8 cellular contexts compared by ENCODE assay signal in genomic region chr17:43170766-43171681, GRCh38. TPM values are rescaled to one million over a fixed set of nuclear protein-coding genes. Genes with fewer than 3 reads are reported as not detected.
A peak's percentile ranks its signal among the peaks of the same experiment; 100 is the strongest.
DNase-seq lines count a peak whose midpoint lies in the region; ATAC-seq, FAIRE-seq and TF ChIP-seq lines count a peak whose summit lies in the region.

Gene NBR1 (plus strand): TSS chr17:43171214. CDS start chr17:43175800, 4,586 bp downstream.

- 3% methylated on average over 38 of the region's 43 CpGs for WGBS in mammary epithelial cell (ENCODE audit: low coverage, missing lambda C conversion rate)
- WGBS in small intestine, 3 donors = 0 to 1% (median 0%) methylated on average over 43 of the region's 43 CpGs

- H3K27ac ChIP-seq in VCaP = peak within 1 kb of the TSS; percentile 98
- peak within 1 kb of the TSS; percentile 91 for H3K27ac ChIP-seq in mammary epithelial cell (ENCODE audit: insufficient read depth, low read depth, low read length)
- peak within 1 kb of the TSS; percentile 97 to 98 for H3K27ac ChIP-seq in small intestine (ENCODE audit: low read depth in 1 of 2, low read length in 1 of 2)

- dilution Hi-C loops in mammary epithelial cell (cut with HindIII; ENCODE audit: low sequenced_read_pairs) = no loop called here

- peak within 1 kb of the TSS; percentile 84 for H3K4me2 ChIP-seq in mammary epithelial cell (ENCODE audit: insufficient read depth, low read depth, low read length)

- H3K27me3 ChIP-seq in mammary epithelial cell (ENCODE audit: insufficient read depth, low read length) (no peaks in the 10 kb centered on the region), small intestine (ENCODE audit: control insufficient read depth in 2 of 2, insufficient read depth in 2 of 2, low read length in 2 of 2) (no peaks in the 10 kb centered on the region)

- TF ChIP-seq CTCF in VCaP (conservative IDR thresholded peaks at IDR 0.05) (peak; percentile 18; the same call in 1 of the 2 replicates), mammary epithelial cell (conservative IDR thresholded peaks at IDR 0.05 in 1 of 2, IDR thresholded peaks at IDR 0.05 in 1 of 2; ENCODE audit: extremely low read depth in 1 of 2, insufficient read depth in 1 of 2, low read depth in 1 of 2, low read length in 2 of 2) (no peak)

- ATAC-seq in GM18907 (IDR thresholded peaks at IDR 0.05; ENCODE audit: unreplicated experiment) (peak; percentile 83), HG03139 (IDR thresholded peaks at IDR 0.05; ENCODE audit: unreplicated experiment) (peak; percentile 69)

- DNase-seq in AG08396 (ENCODE audit: low spot score) = peak; percentile 93
- peak; percentile 78 for DNase-seq in NCI-H2196 treated with DMSO at 0.1 percent for 48 hours (lab: John Stamatoyannopoulos, UW; ENCODE audit: unreplicated experiment)
- peak; percentile 97 for DNase-seq in mammary epithelial cell
- peak; percentile 97 for DNase-seq in iPS-NIHi11 (ENCODE audit: low spot score)
- DNase-seq in small intestine = peak; percentile 99

- H3K9me3 ChIP-seq in mammary epithelial cell (replicated peaks; ENCODE audit: insufficient read depth, low read length) (no peaks in the 10 kb centered on the region), small intestine (ENCODE audit: control insufficient read depth, low read depth) (no peaks in the 10 kb centered on the region)

- TSS peak; percentile 78 for BruUV-seq in mammary epithelial cell (replicated peaks; lab: Mats Ljungman, UMichigan)

- H3K4me1 ChIP-seq in mammary epithelial cell (ENCODE audit: insufficient read depth, low read length) (peaks cover 21% of the 10 kb centered on the region), small intestine (ENCODE audit: control insufficient read depth in 2 of 2, insufficient read depth in 1 of 2, low read depth in 1 of 2, low read length in 1 of 2) (peaks cover 0 to 2% of the 10 kb centered on the region in 2 donors)

- in situ Hi-C loops in mammary epithelial cell (cut with MboI; ENCODE audit: low sequenced_read_pairs in 2 of 2) = loop anchor here in 1 of 2 donors (25.0 kb wide), 1 partner anchor 141 kb away; no protein-coding TSS in a partner anchor

- no peaks in the 10 kb centered on the region for H4K20me1 ChIP-seq in mammary epithelial cell (ENCODE audit: insufficient read depth, low read length)

- H3K4me3 ChIP-seq in mammary epithelial cell (replicated peaks in 1 of 3; ENCODE audit: insufficient read depth in 1 of 3, low read depth in 2 of 3, low read length in 3 of 3) (peak within 1 kb of the TSS; percentile 75 to 86 (median 75)), small intestine (ENCODE audit: low read depth in 1 of 2, low read length in 2 of 2) (peak within 1 kb of the TSS; percentile 69 to 72)

- FAIRE-seq in small intestine (lab: Jason Lieb, UNC) = no peak

- H3K36me3 ChIP-seq in mammary epithelial cell (ENCODE audit: insufficient read depth, low read length) (no peaks in the 10 kb centered on the region), small intestine (ENCODE audit: control insufficient read depth in 2 of 2, insufficient read depth in 2 of 2, low read length in 2 of 2) (no peaks in the 10 kb centered on the region)

- intact Hi-C loops in mammary epithelial cell (cut with micrococcal nuclease) = loop anchor here (1.0 to 2.0 kb wide), 4 partner anchors 40 to 147 kb away; partner anchors contain the start of genes BRCA1 and TMEM106A

- CTCF ChIA-PET in mammary epithelial cell (lab: Charles Lee; ENCODE audit: low non-redundant PET) = interaction anchor here (1.2 kb wide), 1 partner anchor 147 kb away, joined by 3 read pairs; no protein-coding TSS in a partner anchor

- peaks cover 53% of the 10 kb centered on the region for H3K79me2 ChIP-seq in mammary epithelial cell (ENCODE audit: insufficient read depth, low read length)

- peak within 1 kb of the TSS; percentile 84 for H2AFZ ChIP-seq in mammary epithelial cell (ENCODE audit: low read depth, low read length)

- H3K9ac ChIP-seq in mammary epithelial cell (ENCODE audit: insufficient read depth, low read length) = peak within 1 kb of the TSS; percentile 93

RNA-seq across cellular contexts. Expression of gene NBR1, which starts in this region (rescaled TPM):
- total RNA-seq in mammary epithelial cell = 100 to 1,000 TPM in 1 of 2 donors, 10 to 100 TPM in 1; 65.2 to 100 TPM
- polyA plus RNA-seq in mammary epithelial cell (42.3 TPM), small intestine (10 to 100 TPM; 42.7 to 74.7 (median 62.4) TPM)
- polyA minus RNA-seq in mammary epithelial cell = 52.6 TPM

Comparison
In these comparisons a context has a peak if more than half of its experiments do, and no peak if none do; other contexts are left out.
1. Peak in every context shown above with its lines: DNase-seq, ATAC-seq, H3K4me3 ChIP-seq and H3K27ac ChIP-seq.